1 cellular context compared by ENCODE assay signal in the genomic region with DNA sequence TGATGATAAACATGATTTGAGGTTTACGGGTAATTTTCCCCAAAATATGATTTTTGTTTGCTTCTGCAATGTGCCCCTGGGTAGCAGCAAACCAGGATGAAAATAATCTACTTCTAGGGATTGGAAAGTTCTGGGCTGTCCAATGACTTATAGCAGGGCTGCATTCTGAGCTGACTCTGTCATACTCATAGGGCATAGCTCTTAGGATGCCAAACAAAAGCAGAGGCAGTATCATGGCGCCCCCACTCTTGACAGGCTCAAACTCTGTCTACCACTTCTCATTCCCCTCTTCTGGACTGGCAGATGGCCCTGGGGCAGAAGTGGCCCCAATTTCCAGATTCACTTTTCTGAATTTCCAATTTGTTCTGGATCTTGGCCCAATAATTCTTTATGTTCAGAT.
TF ChIP-seq lines count a peak whose summit lies in the region.

No MANE protein-coding gene starts in this region.

TF ChIP-seq in K562, 482 proteins besides CTCF, POLR2A, EP300 and RAD21 (continued from another document):
- TF ChIP-seq, protein P1, sequence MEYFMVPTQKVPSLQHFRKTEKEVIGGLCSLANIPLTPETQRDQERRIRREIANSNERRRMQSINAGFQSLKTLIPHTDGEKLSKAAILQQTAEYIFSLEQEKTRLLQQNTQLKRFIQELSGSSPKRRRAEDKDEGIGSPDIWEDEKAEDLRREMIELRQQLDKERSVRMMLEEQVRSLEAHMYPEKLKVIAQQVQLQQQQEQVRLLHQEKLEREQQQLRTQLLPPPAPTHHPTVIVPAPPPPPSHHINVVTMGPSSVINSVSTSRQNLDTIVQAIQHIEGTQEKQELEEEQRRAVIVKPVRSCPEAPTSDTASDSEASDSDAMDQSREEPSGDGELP (CRISPR knock-in tag; IDR thresholded peaks at IDR 0.05; ENCODE audit: borderline replicate concordance) = no peak
- TF ChIP-seq CREBBP (IDR thresholded peaks at IDR 0.05; ENCODE audit: low read depth, low read length) (no peak), PCBP2 (IDR thresholded peaks at IDR 0.05; ENCODE audit: low read depth, low read length, poor library complexity, severe bottlenecking) (no peak), KLF1 (tag; IDR thresholded peaks at IDR 0.05) (no peak), KAT2B (IDR thresholded peaks at IDR 0.05; ENCODE audit: low read depth, low read length) (no peak)
- TF ChIP-seq, protein P2, sequence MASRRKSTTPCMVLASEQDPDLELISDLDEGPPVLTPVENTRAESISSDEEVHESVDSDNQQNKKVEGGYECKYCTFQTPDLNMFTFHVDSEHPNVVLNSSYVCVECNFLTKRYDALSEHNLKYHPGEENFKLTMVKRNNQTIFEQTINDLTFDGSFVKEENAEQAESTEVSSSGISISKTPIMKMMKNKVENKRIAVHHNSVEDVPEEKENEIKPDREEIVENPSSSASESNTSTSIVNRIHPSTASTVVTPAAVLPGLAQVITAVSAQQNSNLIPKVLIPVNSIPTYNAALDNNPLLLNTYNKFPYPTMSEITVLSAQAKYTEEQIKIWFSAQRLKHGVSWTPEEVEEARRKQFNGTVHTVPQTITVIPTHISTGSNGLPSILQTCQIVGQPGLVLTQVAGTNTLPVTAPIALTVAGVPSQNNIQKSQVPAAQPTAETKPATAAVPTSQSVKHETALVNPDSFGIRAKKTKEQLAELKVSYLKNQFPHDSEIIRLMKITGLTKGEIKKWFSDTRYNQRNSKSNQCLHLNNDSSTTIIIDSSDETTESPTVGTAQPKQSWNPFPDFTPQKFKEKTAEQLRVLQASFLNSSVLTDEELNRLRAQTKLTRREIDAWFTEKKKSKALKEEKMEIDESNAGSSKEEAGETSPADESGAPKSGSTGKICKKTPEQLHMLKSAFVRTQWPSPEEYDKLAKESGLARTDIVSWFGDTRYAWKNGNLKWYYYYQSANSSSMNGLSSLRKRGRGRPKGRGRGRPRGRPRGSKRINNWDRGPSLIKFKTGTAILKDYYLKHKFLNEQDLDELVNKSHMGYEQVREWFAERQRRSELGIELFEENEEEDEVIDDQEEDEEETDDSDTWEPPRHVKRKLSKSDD (conservative IDR thresholded peaks at IDR 0.05; ENCODE audit: low read length) = no peak
- TF ChIP-seq, protein P3, sequence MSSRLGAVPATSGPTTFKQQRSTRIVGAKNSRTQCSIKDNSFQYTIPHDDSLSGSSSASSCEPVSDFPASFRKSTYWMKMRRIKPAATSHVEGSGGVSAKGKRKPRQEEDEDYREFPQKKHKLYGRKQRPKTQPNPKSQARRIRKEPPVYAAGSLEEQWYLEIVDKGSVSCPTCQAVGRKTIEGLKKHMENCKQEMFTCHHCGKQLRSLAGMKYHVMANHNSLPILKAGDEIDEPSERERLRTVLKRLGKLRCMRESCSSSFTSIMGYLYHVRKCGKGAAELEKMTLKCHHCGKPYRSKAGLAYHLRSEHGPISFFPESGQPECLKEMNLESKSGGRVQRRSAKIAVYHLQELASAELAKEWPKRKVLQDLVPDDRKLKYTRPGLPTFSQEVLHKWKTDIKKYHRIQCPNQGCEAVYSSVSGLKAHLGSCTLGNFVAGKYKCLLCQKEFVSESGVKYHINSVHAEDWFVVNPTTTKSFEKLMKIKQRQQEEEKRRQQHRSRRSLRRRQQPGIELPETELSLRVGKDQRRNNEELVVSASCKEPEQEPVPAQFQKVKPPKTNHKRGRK (tag; IDR thresholded peaks at IDR 0.05) = no peak
- TF ChIP-seq, protein P4, sequence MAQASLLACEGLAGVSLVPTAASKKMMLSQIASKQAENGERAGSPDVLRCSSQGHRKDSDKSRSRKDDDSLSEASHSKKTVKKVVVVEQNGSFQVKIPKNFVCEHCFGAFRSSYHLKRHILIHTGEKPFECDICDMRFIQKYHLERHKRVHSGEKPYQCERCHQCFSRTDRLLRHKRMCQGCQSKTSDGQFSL (CRISPR knock-in tag; IDR thresholded peaks at IDR 0.05) = no peak
- TF ChIP-seq, protein P4 (tag; IDR thresholded peaks at IDR 0.05) = no peak
TF ChIP-seq in K562: peak in this region for 0.
